Comparison of ENCODE assay signal across 8 cellular contexts in the genomic region with DNA sequence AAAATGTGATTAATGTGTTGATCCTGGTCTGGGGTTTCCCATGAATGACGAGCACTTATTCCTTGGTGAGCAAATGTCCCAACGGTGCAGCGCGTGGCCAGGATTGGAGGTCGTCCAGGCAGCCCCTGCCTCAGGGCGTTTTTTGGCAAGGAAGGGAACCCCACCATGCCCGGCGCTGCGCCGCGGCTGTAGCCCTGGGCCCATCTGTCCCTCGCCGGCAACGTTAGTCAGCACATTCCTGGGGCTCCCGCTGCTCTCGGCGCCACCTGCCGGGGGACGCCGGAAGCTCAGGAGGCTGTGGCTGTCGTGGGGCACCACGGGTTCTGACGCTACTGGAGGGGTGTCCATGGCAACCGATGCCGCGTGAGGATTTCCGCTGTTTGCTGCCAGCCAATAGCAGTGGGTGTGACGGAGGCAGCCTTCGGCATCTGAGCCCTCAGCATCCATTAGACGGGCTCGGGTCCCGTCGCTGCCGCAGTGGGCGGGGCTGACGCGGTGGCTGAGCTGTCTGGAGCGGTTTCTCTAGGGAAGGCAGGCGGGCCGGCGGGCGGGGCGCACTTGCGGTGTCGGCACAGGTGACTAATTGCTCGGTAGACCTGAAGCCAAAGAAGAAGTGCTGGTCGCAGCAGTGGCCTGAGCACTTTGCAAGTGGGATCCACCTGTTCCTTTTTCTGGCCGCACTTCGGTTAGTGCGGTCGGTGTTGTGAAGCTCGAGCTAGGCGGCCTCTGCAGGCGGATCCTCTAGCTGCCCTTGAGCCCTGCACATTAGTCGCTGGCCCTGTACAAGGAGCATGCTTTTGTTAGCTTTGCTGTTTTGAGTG. TPM values are rescaled to one million over a fixed set of nuclear protein-coding genes. Genes with fewer than 3 reads are reported as not detected.
DNase-seq lines count a peak whose midpoint lies in the region; TF ChIP-seq lines count a peak whose summit lies in the region.

No MANE protein-coding gene starts in this region.

- H3K9me3 Mint-ChIP-seq in neural crest cell = no peaks in the 10 kb centered on the region

- H3K4me1 Mint-ChIP-seq in neural crest cell = peaks cover 33% of the 10 kb centered on the region

- peaks cover 7% of the 10 kb centered on the region for H3K4me1 ChIP-seq in Loucy (ENCODE audit: insufficient read depth, low read length, poor library complexity, severe bottlenecking)
- peaks cover 5% of the 10 kb centered on the region for H3K4me1 ChIP-seq in stomach smooth muscle (ENCODE audit: control insufficient read depth, insufficient read depth, low read length)

- peak; percentile 82 for TF ChIP-seq CTCF in Loucy (conservative IDR thresholded peaks at IDR 0.05; ENCODE audit: low read length)
- peak; percentile 95 for TF ChIP-seq CTCF in foreskin fibroblast (IDR thresholded peaks at IDR 0.05; ENCODE audit: low read depth, low read length)
- TF ChIP-seq CTCF in neural crest cell (conservative IDR thresholded peaks at IDR 0.05) = peak; percentile 97

- no peaks in the 10 kb centered on the region for H4K20me1 ChIP-seq in Loucy (ENCODE audit: insufficient read depth, low read length, poor library complexity, severe bottlenecking)

- peak; percentile 54 for TF ChIP-seq POLR2A in Raji (IDR thresholded peaks at IDR 0.05; ENCODE audit: insufficient read depth, low read depth, low read length)

- H3K9me3 ChIP-seq in Loucy (ENCODE audit: insufficient read depth, low read depth, low read length) = no peaks in the 10 kb centered on the region
- H3K9me3 ChIP-seq in stomach smooth muscle (ENCODE audit: control insufficient read depth in 2 of 2, low read length in 2 of 2) = no peaks in the 10 kb centered on the region

- H3K27me3 Mint-ChIP-seq in neural crest cell (ENCODE audit: low read depth) = no peaks in the 10 kb centered on the region

- no peaks in the 10 kb centered on the region for H3K27me3 ChIP-seq in H7 (ENCODE audit: control insufficient read depth, insufficient read depth, low read length)
- no peaks in the 10 kb centered on the region for H3K27me3 ChIP-seq in Loucy (ENCODE audit: insufficient read depth, low read length, poor library complexity, severe bottlenecking)
- no peaks in the 10 kb centered on the region for H3K27me3 ChIP-seq in stomach smooth muscle (ENCODE audit: control insufficient read depth in 1 of 2, insufficient read depth in 2 of 2, low read length in 2 of 2)

- peaks cover 3% of the 10 kb centered on the region for H3K36me3 Mint-ChIP-seq in neural crest cell (ENCODE audit: low read depth)

- no peaks in the 10 kb centered on the region for H3F3A ChIP-seq in Loucy (ENCODE audit: low read depth)

- H3K79me2 ChIP-seq in Loucy (ENCODE audit: insufficient read depth, low read length) = no peaks in the 10 kb centered on the region

- no peaks in the 10 kb centered on the region for H3K9me2 ChIP-seq in Loucy (replicated peaks; ENCODE audit: low read depth, low read length)

- H3K9ac ChIP-seq in Loucy (ENCODE audit: low read depth, low read length, poor library complexity, severe bottlenecking) = peak overlapping the region; percentile 56
- H3K9ac ChIP-seq in stomach smooth muscle (ENCODE audit: low read length in 2 of 2) = peak overlapping the region; percentile 47 to 54

- H3K4me3 ChIP-seq in H7 (ENCODE audit: insufficient read depth, low read depth, low read length) (peak overlapping the region; percentile 39), Loucy (ENCODE audit: low read length, poor library complexity, severe bottlenecking) (peak overlapping the region; percentile 70), foreskin fibroblast (ENCODE audit: low read depth in 1 of 2, low read length in 2 of 2) (peak overlapping the region; percentile 50 to 70), stomach smooth muscle (ENCODE audit: low read length in 2 of 2) (peak overlapping the region; percentile 67 to 76)

- peak overlapping the region; percentile 76 for H3K4me2 ChIP-seq in Loucy (ENCODE audit: low read depth, low read length, poor library complexity, severe bottlenecking)

- in situ Hi-C loops in G401 (cut with HindIII; ENCODE audit: low sequenced_read_pairs) = no loop called here

- DNase-seq in G401 (ENCODE audit: low spot score) = peak; percentile 99
- DNase-seq in H7 = peak; percentile 99
- DNase-seq in activated gamma-delta T cell (lab: John Stamatoyannopoulos, UW) = peak; percentile 99
- DNase-seq in foreskin fibroblast = peak; percentile 99 to 100
- peak; percentile 100 for DNase-seq in neural crest cell (ENCODE audit: low read depth, low spot score)

- H3K27ac Mint-ChIP-seq in neural crest cell (ENCODE audit: unreplicated experiment) = peak overlapping the region; percentile 92

- H2AFZ ChIP-seq in Loucy (ENCODE audit: low read length) = peak overlapping the region; percentile 84

- H3K36me3 ChIP-seq in H7 (replicated peaks; ENCODE audit: control insufficient read depth, insufficient read depth, low read length) (peaks cover 3% of the 10 kb centered on the region; the same call in 1 of the 2 replicates), Loucy (ENCODE audit: insufficient read depth, low read length) (no peaks in the 10 kb centered on the region), stomach smooth muscle (ENCODE audit: control insufficient read depth in 2 of 2, insufficient read depth in 2 of 2, low read length in 2 of 2) (no peaks in the 10 kb centered on the region)

- peak overlapping the region; percentile 88 for H3K4me3 Mint-ChIP-seq in neural crest cell

- H3K27ac ChIP-seq in stomach smooth muscle (ENCODE audit: low read length) = peak overlapping the region; percentile 53

RNA-seq across cellular contexts. Expression of gene RAB35, which starts 29.5 kb away (rescaled TPM):
- 50.1 and 52.7 TPM in 2 replicates for total RNA-seq in G401 (2014; rRNA removed; shearing (Covaris generic))
- total RNA-seq in H7 (2014; rRNA removed; shearing (Covaris generic)) = 38.4 and 42.8 TPM in 2 replicates
- total RNA-seq in neural crest cell = 45.1 and 54.1 TPM in 2 replicates

Comparison
In these comparisons a context has a peak if more than half of its experiments do, and no peak if none do; other contexts are left out.
1. Peak in every context shown above with its lines: DNase-seq, H3K4me3 ChIP-seq and H3K27ac ChIP-seq.